8 cellular contexts compared by ENCODE assay signal in the genomic region with DNA sequence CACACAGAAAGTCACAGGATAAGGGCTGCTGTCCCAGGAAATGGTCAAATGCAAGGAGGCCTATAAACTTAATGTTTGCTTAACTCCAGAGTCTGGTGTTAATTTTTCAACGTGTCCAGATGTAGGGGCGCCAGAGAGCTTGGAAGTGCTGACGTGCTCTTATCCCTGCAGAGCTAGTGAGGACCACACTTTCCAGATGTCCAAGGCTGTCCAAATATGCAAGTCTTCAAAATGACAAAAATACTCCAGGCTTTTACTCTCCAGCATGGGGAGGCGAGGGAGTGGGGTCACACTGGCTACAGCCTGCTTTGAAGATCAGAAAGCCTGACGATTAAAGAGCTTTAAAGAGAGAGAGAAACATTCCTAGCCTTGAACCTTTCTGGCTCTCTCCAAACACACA. TPM values are rescaled to one million over a fixed set of nuclear protein-coding genes. Genes with fewer than 3 reads are reported as not detected.
DNase-seq lines count a peak whose midpoint lies in the region; ATAC-seq, FAIRE-seq and TF ChIP-seq lines count a peak whose summit lies in the region.

No MANE protein-coding gene starts in this region.

- TF ChIP-seq CTCF in A549 (IDR thresholded peaks at IDR 0.05) (peak; percentile 36; the same call in 2 of the 3 replicates), brain (conservative IDR thresholded peaks at IDR 0.05) (peak; percentile 54 to 60), HepG2 (CRISPR knock-in tag; IDR thresholded peaks at IDR 0.05) (peak; percentile 75)

- no peak for TF ChIP-seq POLR2A in A549 (IDR thresholded peaks at IDR 0.05; ENCODE audit: low read length)
- no peak for TF ChIP-seq POLR2A in HepG2 (IDR thresholded peaks at IDR 0.05; ENCODE audit: insufficient read depth in 1 of 2, low read depth in 2 of 2, low read length in 2 of 2)

- ATAC-seq in A549 (peak in 1 of 2 experiments; percentile 66; a peak in 3 of 6 replicates), HepG2 (peak; percentile 54), HG02588 (IDR thresholded peaks at IDR 0.05; ENCODE audit: unreplicated experiment) (no peak), GM21360 (IDR thresholded peaks at IDR 0.05; ENCODE audit: unreplicated experiment) (no peak)

- H3K9me3 ChIP-seq in A549, result no peaks in the 10 kb centered on the region
- no peaks in the 10 kb centered on the region for H3K9me3 ChIP-seq in HepG2 (ENCODE audit: low read length)

- no peak overlapping the region for H3K4me3 ChIP-seq in A549
- H3K4me3 ChIP-seq in HepG2 (replicated peaks in 1 of 3; ENCODE audit: insufficient read depth in 1 of 3, low read depth in 2 of 3, low read length in 3 of 3), result no peak overlapping the region

- peak overlapping the region; percentile 58 for H2AFZ ChIP-seq in HepG2 (ENCODE audit: low read length)

- TF ChIP-seq RAD21 in A549 (conservative IDR thresholded peaks at IDR 0.05 in 1 of 2, IDR thresholded peaks at IDR 0.05 in 1 of 2) (peak; percentile 48 to 54), HepG2 (CRISPR knock-in tag; IDR thresholded peaks at IDR 0.05) (peak; percentile 52; the same call in 1 of the 2 replicates)

- H3K4me3 Mint-ChIP-seq in brain, result no peak overlapping the region

- H3K27ac Mint-ChIP-seq in brain, result peak overlapping the region in 2 of 5 experiments; percentile 54 to 64

- H3K9ac ChIP-seq in HepG2 (ENCODE audit: insufficient read depth, low read depth, low read length), result no peak overlapping the region

- peak in 1 of 2 experiments; percentile 58 for DNase-seq in A549 (ENCODE audit: low read depth in 1 of 2, low spot score in 1 of 2)
- DNase-seq in HT-29 (ENCODE audit: low spot score), result peak; percentile 73
- DNase-seq in HepG2 (ENCODE audit: low spot score), result peak; percentile 76
- no peak for DNase-seq in frontal cortex (ENCODE audit: low spot score in 2 of 2)
- no peak for DNase-seq in NCI-H146 (lab: John Stamatoyannopoulos, UW)

- intact Hi-C loops in HepG2 (cut with micrococcal nuclease; ENCODE audit: unreplicated experiment), result loop anchor here (2.0 to 5.0 kb wide), 2 partner anchors 19 to 54 kb away; no protein-coding TSS in a partner anchor

- H4K20me1 ChIP-seq in HepG2 (ENCODE audit: insufficient read depth, low read length), result no peaks in the 10 kb centered on the region

- FAIRE-seq in A549 (lab: Jason Lieb, UNC), result no peak
- peak; percentile 77 for FAIRE-seq in HepG2 (lab: Jason Lieb, UNC)
- no peak for FAIRE-seq in frontal cortex (lab: Jason Lieb, UNC)

- H3K4me2 ChIP-seq in A549 (no peak overlapping the region), HepG2 (ENCODE audit: low read depth, low read length) (peak overlapping the region; percentile 59)

- no peaks in the 10 kb centered on the region for H3K36me3 Mint-ChIP-seq in brain

- CTCF ChIA-PET in A549 (lab: Yijun Ruan, JAX) (interaction anchor here (0.7 to 9.5 kb wide), 14 partner anchors 10 to 401 kb away, joined by 3 to 284 read pairs (median 15); partner anchors contain the start of gene ARHGAP29), HepG2 (lab: Yijun Ruan, JAX; ENCODE audit: low intra/inter-chr PET ratio, low total read pairs) (interaction anchor here (1.5 kb wide), 2 partner anchors 177 to 273 kb away, joined by 4 to 8 read pairs; no protein-coding TSS in a partner anchor)

- H3K36me3 ChIP-seq in HepG2 (replicated peaks in 1 of 2; ENCODE audit: control insufficient read depth in 1 of 2, insufficient read depth in 2 of 2, low read length in 2 of 2), result no peaks in the 10 kb centered on the region

- H3K27ac ChIP-seq in A549 (peak overlapping the region; percentile 60 to 72; a peak in 4 of 6 replicates), HepG2 (ENCODE audit: extremely low read length, insufficient read depth, low read length) (peak overlapping the region; percentile 58)

- WGBS in A549 (ENCODE audit: missing lambda C conversion rate), result 39% methylated on average over 5 of the region's 5 CpGs
- WGBS in HepG2 (ENCODE audit: low lambda C conversion rate), result 2% methylated on average over 5 of the region's 5 CpGs

- no peaks in the 10 kb centered on the region for H3K79me2 ChIP-seq in HepG2 (ENCODE audit: insufficient read depth, low read length)

- H3K4me1 Mint-ChIP-seq in brain, result peaks cover 25% of the 10 kb centered on the region

- H3K27me3 Mint-ChIP-seq in brain, result peaks cover 21% of the 10 kb centered on the region

- no peaks in the 10 kb centered on the region for H3K27me3 ChIP-seq in HepG2 (ENCODE audit: control insufficient read depth in 1 of 2, insufficient read depth in 2 of 2, low read length in 2 of 2)

- in situ Hi-C loops in HepG2 (cut with HindIII; ENCODE audit: extremely low pct_ligation_motif_present, low pct_unique_long_range_greater_than_20kb), result loop anchor here (5.0 kb wide), 1 partner anchor 174 kb away; the partner anchor contains the start of gene ARHGAP29

- POLR2A ChIA-PET in A549 (lab: Yijun Ruan, JAX), result interaction anchor here (3.1 kb wide), 1 partner anchor 174 kb away, joined by 26 read pairs; the partner anchor contains the start of gene ARHGAP29
- POLR2A ChIA-PET in HepG2 (lab: Yijun Ruan, JAX), result interaction anchor here (0.8 to 3.1 kb wide), 6 partner anchors 18 to 262 kb away, joined by 3 to 43 read pairs (median 4); partner anchors contain the start of gene ARHGAP29

- peaks cover 33% of the 10 kb centered on the region for H3K4me1 ChIP-seq in A549
- peaks cover 63% of the 10 kb centered on the region for H3K4me1 ChIP-seq in HepG2 (ENCODE audit: insufficient read depth, low read length)

- H3K9me3 Mint-ChIP-seq in brain, result no peaks in the 10 kb centered on the region

- no TSS peak for BruUV-seq in HepG2 (replicated peaks; lab: Mats Ljungman, UMichigan)

- TF ChIP-seq EP300 in A549 (IDR thresholded peaks at IDR 0.05) (no peak), HepG2 (IDR thresholded peaks at IDR 0.05; ENCODE audit: low read depth in 2 of 2, low read length in 2 of 2) (peak in 1 of 2 experiments; percentile 32; a peak in 1 of 4 replicates), HepG2 (CRISPR knock-in tag; IDR thresholded peaks at IDR 0.05; ENCODE audit: borderline replicate concordance) (no peak)

TF ChIP-seq in A549, 52 proteins besides CTCF, POLR2A, EP300 and RAD21 (continues in another document):
- TF ChIP-seq MAFK (IDR thresholded peaks at IDR 0.05; ENCODE audit: partially characterized antibody), result peak; percentile 28
- TF ChIP-seq USF2 (IDR thresholded peaks at IDR 0.05), result no peak
- peak; percentile 37; the same call in 2 of the 3 replicates for TF ChIP-seq SMC3 (IDR thresholded peaks at IDR 0.05)

TF ChIP-seq in HepG2, 621 proteins besides CTCF, POLR2A, EP300 and RAD21 (continues in another document):
- TF ChIP-seq REXO4 (CRISPR knock-in tag; IDR thresholded peaks at IDR 0.05; ENCODE audit: borderline replicate concordance), result no peak
- TF ChIP-seq, protein P1, sequence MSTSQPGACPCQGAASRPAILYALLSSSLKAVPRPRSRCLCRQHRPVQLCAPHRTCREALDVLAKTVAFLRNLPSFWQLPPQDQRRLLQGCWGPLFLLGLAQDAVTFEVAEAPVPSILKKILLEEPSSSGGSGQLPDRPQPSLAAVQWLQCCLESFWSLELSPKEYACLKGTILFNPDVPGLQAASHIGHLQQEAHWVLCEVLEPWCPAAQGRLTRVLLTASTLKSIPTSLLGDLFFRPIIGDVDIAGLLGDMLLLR (CRISPR knock-in tag; IDR thresholded peaks at IDR 0.05), result no peak
- 0 out of 2 replicates have a peak, but pooled peaks have one; percentile 27 for TF ChIP-seq ZNF772 (CRISPR knock-in tag; IDR thresholded peaks at IDR 0.05)
- TF ChIP-seq IKZF5 (CRISPR knock-in tag; IDR thresholded peaks at IDR 0.05), result peak; percentile 57; the same call in 1 of the 2 replicates

RNA-seq across cellular contexts. Expression of gene ABCA4, which starts 57.6 kb away (rescaled TPM):
- polyA plus RNA-seq in A549 (2011; rRNA removed), result 0.13 and 0.23 TPM in 2 replicates
- 0.04 TPM in 2 replicates for polyA plus RNA-seq in A549 (2012; cell fraction: cytosol; rRNA removed)
- polyA plus RNA-seq in A549 (2012; cell fraction: nucleus; rRNA removed), result 0.10 and 0.13 TPM in 2 replicates
- 0.05 to 0.56 TPM (median 0.12 TPM) in 3 replicates for polyA plus RNA-seq in A549 (2017; fragmentation: RNase III; extraction: RNeasy Plus Mini Kit Qiagen cat#74134 plus additional on column Dnase treatment)
- polyA minus RNA-seq in A549 (2011; rRNA and poly(A)+ RNA removed), result 0.15 and 0.62 TPM in 2 replicates
- 0.29 TPM in 1 of 2 replicates, not detected in the other for total RNA-seq in HT-29 (2014; rRNA removed; shearing (Covaris generic))
- polyA plus RNA-seq in brain (ENCODE audit: insufficient read depth, low read depth, low replicate concordance), result 0.19 TPM
- 0.13 and 0.24 TPM in 2 replicates for total RNA-seq in HepG2 (2016; rRNA removed; fragmentation: Illumina TruSeq; extraction: Trizol)
- not detected in 2 replicates for total RNA-seq in HepG2 (2016; cell fraction: cytosol; rRNA removed; fragmentation: Illumina TruSeq; extraction: Trizol; ENCODE audit: low read depth)
- total RNA-seq in HepG2 (2016; cell fraction: insoluble cytoplasmic fraction; rRNA removed; fragmentation: Illumina TruSeq; extraction: Trizol), result 0.28 and 0.37 TPM in 2 replicates
- 0.03 TPM in 1 of 2 replicates, not detected in the other for total RNA-seq in HepG2 (2016; cell fraction: membrane; rRNA removed; fragmentation: Illumina TruSeq; extraction: Trizol)
- total RNA-seq in HepG2 (2016; cell fraction: nucleus; rRNA removed; fragmentation: Illumina TruSeq; extraction: Trizol), result 0.34 and 0.62 TPM in 2 replicates
- 0.57 and 0.67 TPM in 2 replicates for polyA plus RNA-seq in HepG2 (2011; rRNA removed)
- polyA plus RNA-seq in HepG2 (2011; cell fraction: cytosol; rRNA removed), result 0.24 and 0.28 TPM in 2 replicates
- polyA plus RNA-seq in HepG2 (2011; cell fraction: nucleus; rRNA removed), result 3.3 and 4.6 TPM in 2 replicates
- polyA plus RNA-seq in HepG2 (2012), result 0.71 and 0.97 TPM in 2 replicates
- 0.10 TPM in 1 of 2 replicates, not detected in the other for polyA plus RNA-seq in HepG2 (2016; cell fraction: cytosol; fragmentation: Illumina TruSeq; extraction: Trizol; ENCODE audit: low read depth)
- polyA plus RNA-seq in HepG2 (2016; cell fraction: insoluble cytoplasmic fraction; fragmentation: Illumina TruSeq; extraction: Trizol; ENCODE audit: low read depth), result 0.05 and 0.14 TPM in 2 replicates
- polyA plus RNA-seq in HepG2 (2016; cell fraction: membrane; fragmentation: Illumina TruSeq; extraction: Trizol; ENCODE audit: low read depth), result 0.07 TPM in 1 of 2 replicates, not detected in the other
- polyA plus RNA-seq in HepG2 (2016; cell fraction: nucleus; fragmentation: Illumina TruSeq; extraction: Trizol; ENCODE audit: insufficient read depth, low read depth), result 0.79 and 1.1 TPM in 2 replicates
- polyA minus RNA-seq in HepG2 (2011; rRNA and poly(A)+ RNA removed; ENCODE audit: low replicate concordance), result 0.92 and 11.5 TPM in 2 replicates
- 0.20 and 0.70 TPM in 2 replicates for polyA minus RNA-seq in HepG2 (2011; cell fraction: cytosol; rRNA and poly(A)+ RNA removed)
- 0.99 and 1.4 TPM in 2 replicates for polyA minus RNA-seq in HepG2 (2011; cell fraction: nucleus; rRNA and poly(A)+ RNA removed)
- 0.82 TPM for total RNA-seq in frontal cortex

Comparison
In these comparisons a context has a peak if more than half of its experiments do, and no peak if none do; other contexts are left out.
1. DNase-seq: peak in HT-29 (single experiment) and HepG2 (single experiment); none in frontal cortex (0 of 2) and NCI-H146 (single experiment).
2. Of the 38 proteins assayed by ChIP-seq in both HepG2 and A549: peak only in HepG2: HMGXB4; only in A549: none; in both: CTCF, MAFK, RAD21 and SMC3; in neither: 32; mixed calls (peak in some experiments, not most) for 1.
3. Peak in every context shown above with its lines, with median percentiles within 50 percentile points of each other: CTCF ChIP-seq.